ENCODE assay signal across 10 cellular contexts in genomic region chr6:30180145-30180544, GRCh38. TPM values are rescaled to one million over a fixed set of nuclear protein-coding genes. Genes with fewer than 3 reads are reported as not detected.
"Had no signal": no experiment of that assay in that cellular context is flagged by ENCODE, and none has a peak within 500 bp of the region (broad histone marks: within the 10 kb centered on the region; RNA-seq: fewer than 3 reads in every experiment).

No MANE protein-coding gene starts in this region.

- H2AFZ ChIP-seq: GM23248 had no signal

- ATAC-seq: HCT116 had no signal

- FAIRE-seq: HTR-8/SVneo had no signal

- H3K4me1 ChIP-seq: HAP-1 had no signal

- H3K9ac ChIP-seq: GM23248 had no signal

- H3K27ac ChIP-seq: GM23248 had no signal

- H3K4me3 ChIP-seq: GM23248, HAP-1 had no signal

- DNase-seq: GM23248, GOT3, H7, KG1 had no signal

- H3K9me3 ChIP-seq: HAP-1 had no signal

RNA-seq across cellular contexts. Expression of gene TRIM15, which starts 16.8 kb away (rescaled TPM):
- total RNA-seq: GM23248, H7 had no signal
- polyA plus RNA-seq: GM23248, IgD-negative memory B cell had no signal

RNA-seq across cellular contexts. Expression of gene TRIM10, which starts 19.1 kb away (rescaled TPM):
- total RNA-seq: H4, H7 had no signal
- polyA plus RNA-seq: GM23248, IgD-negative memory B cell had no signal

RNA-seq across cellular contexts. Expression of gene TRIM40, which starts 44.2 kb away (rescaled TPM):
- total RNA-seq: GM23248, H4, H7, HT-29 had no signal
- polyA plus RNA-seq: GM23248 had no signal
